Comparison of ENCODE assay signal across 18 cellular contexts in the genomic region with DNA sequence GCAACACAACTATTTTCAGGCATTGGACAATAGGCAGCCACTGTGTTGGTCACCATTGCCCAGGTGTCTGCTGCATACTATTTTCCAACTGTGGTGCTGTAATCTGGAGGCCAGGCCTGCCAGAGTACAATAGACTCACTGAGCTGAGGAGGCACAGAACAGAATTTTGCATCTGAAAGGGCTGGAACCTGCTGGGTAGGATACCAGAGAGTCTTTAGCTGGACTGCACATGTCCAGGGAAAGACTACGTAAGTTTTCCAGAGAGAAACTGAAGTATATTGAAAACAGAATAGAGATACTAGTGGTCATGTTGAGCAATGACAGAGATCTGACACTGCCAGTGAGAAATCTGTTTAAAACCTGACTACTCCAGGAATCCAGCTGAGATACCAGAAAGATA.
DNase-seq lines count a peak whose midpoint lies in the region; ATAC-seq and TF ChIP-seq lines count a peak whose summit lies in the region.
"Had no signal": no experiment of that assay in that cellular context is flagged by ENCODE, and none has a peak within 500 bp of the region (broad histone marks: within the 10 kb centered on the region; RNA-seq: fewer than 3 reads in every experiment).

No MANE protein-coding gene starts in this region.

- TF ChIP-seq CTCF in SK-N-SH (IDR thresholded peaks at IDR 0.05) (0 out of 2 replicates have a peak, but pooled peaks have one; percentile 7), epithelial cell of esophagus (IDR thresholded peaks at IDR 0.05; ENCODE audit: insufficient read depth, low read depth, low read length, missing control alignments) (peak; percentile 32), smooth muscle cell (IDR thresholded peaks at IDR 0.05; ENCODE audit: borderline replicate concordance, insufficient read depth, poor library complexity, severe bottlenecking) (no peak), prostate gland (IDR thresholded peaks at IDR 0.05) (no peak)

- no peaks in the 10 kb centered on the region for H4K20me1 ChIP-seq in SK-N-SH (ENCODE audit: insufficient read depth)
- H4K20me1 ChIP-seq in smooth muscle cell (ENCODE audit: low read depth), result peaks cover 12% of the 10 kb centered on the region

- H3F3A ChIP-seq in SK-N-SH (replicated peaks; ENCODE audit: insufficient read depth) (peaks cover 4% of the 10 kb centered on the region), smooth muscle cell (ENCODE audit: low read depth) (no peaks in the 10 kb centered on the region)

- DNase-seq in NCI-H146 (lab: John Stamatoyannopoulos, UW), result peak; percentile 6
- no peak for DNase-seq in NCI-H146 treated with DMSO at 0.1 percent for 48 hours (lab: John Stamatoyannopoulos, UW; ENCODE audit: unreplicated experiment)
- no peak for DNase-seq in SK-N-SH
- peak; percentile 70 for DNase-seq in epithelial cell of esophagus (ENCODE audit: low read depth)
- DNase-seq in smooth muscle cell (lab: John Stamatoyannopoulos, UW; ENCODE audit: unreplicated experiment), result no peak
- no peak for DNase-seq in prostate gland (ENCODE audit: low spot score)
- DNase-seq in NCI-H2171 (lab: John Stamatoyannopoulos, UW), result no peak
- DNase-seq: 8988T; CD4-positive, alpha-beta T cell; DMS53; MM.1S; NCI-H2029; NCI-H524 treated with DMSO at 0.1 percent for 48 hours; SIG-M5; upper lobe of left lung had no signal

- no peaks in the 10 kb centered on the region; the same call in 1 of the 2 replicates for H3K79me2 ChIP-seq in SK-N-SH (ENCODE audit: insufficient read depth)
- peaks cover 2% of the 10 kb centered on the region for H3K79me2 ChIP-seq in smooth muscle cell (ENCODE audit: low read depth)

- H3K9ac ChIP-seq in SK-N-SH (no peak overlapping the region), smooth muscle cell (ENCODE audit: low read depth) (no peak overlapping the region)

- no peak for TF ChIP-seq EP300 in SK-N-SH (IDR thresholded peaks at IDR 0.05; ENCODE audit: borderline replicate concordance in 1 of 2, low read depth in 1 of 2, low read length in 1 of 2)

- H3K27me3 ChIP-seq in SK-N-SH (ENCODE audit: insufficient read depth) (no peaks in the 10 kb centered on the region), smooth muscle cell (ENCODE audit: low read depth) (no peaks in the 10 kb centered on the region), prostate gland (replicated peaks; ENCODE audit: insufficient read depth) (no peaks in the 10 kb centered on the region)
- H3K27me3 ChIP-seq: upper lobe of left lung had no signal

- H3K4me1 ChIP-seq in SK-N-SH (ENCODE audit: control insufficient read depth in 1 of 2, insufficient read depth in 2 of 2, low read depth in 1 of 2, low read length in 1 of 2) (no peaks in the 10 kb centered on the region; a peak in 1 of 4 replicates), smooth muscle cell (ENCODE audit: low read depth) (peaks cover 18% of the 10 kb centered on the region), prostate gland (replicated peaks) (no peaks in the 10 kb centered on the region)

- TF ChIP-seq RAD21 in SK-N-SH (IDR thresholded peaks at IDR 0.05; ENCODE audit: low read length), result no peak

- CTCF ChIA-PET in SK-N-SH (lab: Yijun Ruan, JAX), result interaction anchor here (1.0 to 1.9 kb wide), 2 partner anchors 16 to 206 kb away, joined by 5 read pairs; no protein-coding TSS in a partner anchor

- H3K9me3 ChIP-seq in SK-N-SH (no peaks in the 10 kb centered on the region), smooth muscle cell (replicated peaks; ENCODE audit: low read depth) (no peaks in the 10 kb centered on the region), prostate gland (no peaks in the 10 kb centered on the region)
- H3K9me3 ChIP-seq: upper lobe of left lung had no signal

- intact Hi-C loops in prostate gland (cut with DNase I), result no loop called here

- H3K36me3 ChIP-seq in SK-N-SH (replicated peaks in 1 of 2; ENCODE audit: control insufficient read depth in 1 of 2, insufficient read depth in 2 of 2, low read length in 1 of 2) (no peaks in the 10 kb centered on the region), smooth muscle cell (ENCODE audit: low read depth) (no peaks in the 10 kb centered on the region), prostate gland (no peaks in the 10 kb centered on the region)
- H3K36me3 ChIP-seq: upper lobe of left lung had no signal

- POLR2A ChIA-PET in SK-N-SH (lab: Yijun Ruan, JAX), result no interaction called here

- no peak overlapping the region for H3K4me3 ChIP-seq in SK-N-SH (ENCODE audit: low read depth in 2 of 2, low read length in 1 of 2)
- no peak overlapping the region for H3K4me3 ChIP-seq in epithelial cell of esophagus (ENCODE audit: low read length)
- no peak overlapping the region for H3K4me3 ChIP-seq in smooth muscle cell
- H3K4me3 ChIP-seq in prostate gland, result no peak overlapping the region
- H3K4me3 ChIP-seq: upper lobe of left lung had no signal

- H2AFZ ChIP-seq in SK-N-SH (ENCODE audit: low read depth), result no peak overlapping the region
- no peak overlapping the region for H2AFZ ChIP-seq in smooth muscle cell (ENCODE audit: low read depth)

- H3K4me2 ChIP-seq in SK-N-SH, result no peak overlapping the region
- H3K4me2 ChIP-seq in smooth muscle cell, result no peak overlapping the region

- TF ChIP-seq POLR2A in GM18505 (IDR thresholded peaks at IDR 0.05; ENCODE audit: borderline replicate concordance, extremely low read depth, insufficient read depth, insufficient read length), result no peak
- no peak for TF ChIP-seq POLR2A in prostate gland (IDR thresholded peaks at IDR 0.05)

- H3K9me2 ChIP-seq in SK-N-SH, result no peaks in the 10 kb centered on the region

- ATAC-seq in GM18505 (IDR thresholded peaks at IDR 0.05; ENCODE audit: unreplicated experiment), result no peak
- ATAC-seq: activated T-helper 17 cell treated with anti-CD3 and anti-CD28 coated beads, Interleukin-2, amount 50 U/mL, for 72 hours; stimulated activated effector memory CD8-positive, alpha-beta T cell treated with anti-CD3 and anti-CD28 coated beads, Interleukin-12 subunit alpha, Interleukin-12 subunit beta, amount 100 ng/mL, for 72 hours had no signal

- H3K27ac ChIP-seq in SK-N-SH (ENCODE audit: low read depth in 2 of 2, low read length in 1 of 2) (no peak overlapping the region), smooth muscle cell (ENCODE audit: low read depth) (peak overlapping the region; percentile 51), prostate gland (no peak overlapping the region)
- H3K27ac ChIP-seq: upper lobe of left lung had no signal

- 85% methylated on average over 1 of the region's 1 CpG for WGBS in SK-N-SH (ENCODE audit: low lambda C conversion rate)
- 45% methylated on average over 1 of the region's 1 CpG for WGBS in smooth muscle cell (ENCODE audit: low lambda C conversion rate)
- WGBS in prostate gland, result 75% methylated on average over 1 of the region's 1 CpG

TF ChIP-seq in SK-N-SH, 30 proteins besides CTCF, POLR2A, EP300 and RAD21:
- TF ChIP-seq SIN3A (IDR thresholded peaks at IDR 0.05; ENCODE audit: borderline replicate concordance, low read depth, low read length), result no peak
TF ChIP-seq in SK-N-SH: peak in this region for 0.

Comparison
In these comparisons a context has a peak if more than half of its experiments do, and no peak if none do; other contexts are left out.
1. DNase-seq: peak in NCI-H146 (single experiment) and epithelial cell of esophagus (single experiment); none in NCI-H146 treated with DMSO at 0.1 percent for 48 hours (single experiment), SK-N-SH (single experiment), smooth muscle cell (single experiment), prostate gland (single experiment) and NCI-H2171 (single experiment).
2. CTCF ChIP-seq: peak in SK-N-SH (single experiment) and epithelial cell of esophagus (single experiment); none in smooth muscle cell (single experiment) and prostate gland (0 of 4).